1 cellular context compared by ENCODE assay signal in genomic region chr4:172794378-172794777, GRCh38.
TF ChIP-seq lines count a peak whose summit lies in the region.

No MANE protein-coding gene starts in this region.

TF ChIP-seq in H1, 55 proteins besides CTCF, POLR2A, EP300 and RAD21 (continued from another document):
- TF ChIP-seq BRCA1 (IDR thresholded peaks at IDR 0.05; ENCODE audit: low read depth, low read length) (no peak), KDM4A (IDR thresholded peaks at IDR 0.05; ENCODE audit: low read depth, low read length, severe bottlenecking) (no peak), YY1 (IDR thresholded peaks at IDR 0.05; ENCODE audit: low read depth, low read length) (no peak)
